Comparison of ENCODE assay signal across 13 cellular contexts in the genomic region with DNA sequence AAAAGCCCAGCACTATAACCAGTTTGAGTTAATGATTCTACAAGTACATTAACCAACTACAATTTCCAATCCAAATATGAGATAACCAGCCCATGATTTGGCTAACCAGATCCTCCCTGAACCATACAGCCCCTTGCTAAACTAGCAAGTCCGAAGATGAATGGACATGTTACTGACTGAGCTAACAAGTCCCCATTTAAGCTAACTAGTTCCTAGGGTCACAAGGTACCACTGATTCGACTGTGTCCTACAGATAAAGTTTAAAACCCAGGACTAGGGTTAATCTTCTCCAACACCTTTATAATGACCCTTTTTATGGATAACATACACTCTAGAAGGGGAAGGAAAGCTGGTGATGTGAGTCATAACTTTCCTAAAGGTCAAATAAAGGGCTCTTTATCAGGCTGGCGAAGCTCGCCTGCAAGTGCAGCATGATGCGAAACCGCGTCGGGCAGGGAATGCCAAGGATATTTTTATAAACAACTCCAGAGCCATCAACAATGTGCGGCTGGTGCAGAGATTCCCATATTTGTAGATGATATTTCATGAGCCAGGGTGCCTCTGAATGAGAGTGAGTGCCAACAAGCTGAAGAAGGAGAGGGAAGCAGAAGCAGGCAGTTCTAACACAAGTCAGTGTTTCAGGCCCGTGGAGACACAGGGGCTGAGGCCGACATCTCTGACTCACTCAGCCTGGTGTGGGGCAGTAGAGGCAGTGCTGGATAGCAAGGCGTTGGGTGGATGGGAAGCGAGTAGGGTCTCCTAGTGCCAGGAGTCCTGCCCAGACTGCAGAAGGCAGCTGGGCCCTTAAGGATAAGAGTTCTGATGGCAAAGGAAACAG.
DNase-seq lines count a peak whose midpoint lies in the region; ATAC-seq and TF ChIP-seq lines count a peak whose summit lies in the region.
"Had no signal": no experiment of that assay in that cellular context is flagged by ENCODE, and none has a peak within 500 bp of the region (broad histone marks: within the 10 kb centered on the region; RNA-seq: fewer than 3 reads in every experiment).

No MANE protein-coding gene starts in this region.

- peak overlapping the region; percentile 11 for H3K4me3 Mint-ChIP-seq in Calu3 (ENCODE audit: low read depth, unreplicated experiment)
- no peak overlapping the region for H3K4me3 Mint-ChIP-seq in activated CD8-positive, alpha-beta T cell treated with anti-CD3 and anti-CD28 coated beads for 36 hours
- H3K4me3 Mint-ChIP-seq: activated CD4-positive, alpha-beta memory T cell treated with anti-CD3 and anti-CD28 coated beads for 36 hours; T-cell had no signal

- intact Hi-C loops in Calu3 (cut with micrococcal nuclease; ENCODE audit: unreplicated experiment) = no loop called here
- intact Hi-C loops in dorsolateral prefrontal cortex (cut with DNase I) = loop anchor here in 1 of 2 donors (10.0 kb wide), 3 partner anchors 207 to 467 kb away; no protein-coding TSS in a partner anchor
- intact Hi-C loops in left lung (cut with DNase I) = no loop called here
- intact Hi-C loops in activated CD8-positive, alpha-beta T cell treated with anti-CD3 and anti-CD28 coated beads for 36 hours (cut with micrococcal nuclease) = loop anchor here (10.0 kb wide), 1 partner anchor 437 kb away; no protein-coding TSS in a partner anchor

- DNase-seq in Calu3 = peak; percentile 51
- peak in 5 of 10 donors; percentile 14 to 59 (median 33) for DNase-seq in dorsolateral prefrontal cortex
- DNase-seq in left lung = peak in 1 of 2 donors; percentile 45
- DNase-seq in SJCRH30 = no peak
- DNase-seq in HAP-1 (ENCODE audit: low spot score in 2 of 2) = no peak
- no peak for DNase-seq in activated CD8-positive, alpha-beta T cell treated with anti-CD3 and anti-CD28 coated beads for 36 hours
- no peak for DNase-seq in activated CD8-positive, alpha-beta memory T cell treated with anti-CD3 and anti-CD28 coated beads, Interleukin-2, amount 50 U/mL, for 48 hours
- DNase-seq: activated CD4-positive, alpha-beta memory T cell treated with anti-CD3 and anti-CD28 coated beads for 36 hours; activated naive CD4-positive, alpha-beta T cell; EL; NCI-H82; T-cell had no signal

- H3K27me3 ChIP-seq in dorsolateral prefrontal cortex = no peaks in the 10 kb centered on the region
- no peaks in the 10 kb centered on the region for H3K27me3 ChIP-seq in left lung
- H3K27me3 ChIP-seq in skeletal muscle tissue (ENCODE audit: control insufficient read depth in 3 of 3, insufficient read depth in 3 of 3, low read length in 3 of 3) = peaks cover 0 to 3% (median 0%) of the 10 kb centered on the region in 3 donors
- no peaks in the 10 kb centered on the region for H3K27me3 ChIP-seq in SJCRH30
- H3K27me3 ChIP-seq in HAP-1 (ENCODE audit: low read depth) = no peaks in the 10 kb centered on the region

- H3K27ac ChIP-seq in dorsolateral prefrontal cortex (peak overlapping the region in 56 of 59 donors; percentile 5 to 86 (median 67)), left lung (no peak overlapping the region), skeletal muscle tissue (ENCODE audit: low read depth, low read length) (peak overlapping the region; percentile 60), SJCRH30 (no peak overlapping the region)

- H3K36me3 ChIP-seq in left lung (no peaks in the 10 kb centered on the region), skeletal muscle tissue (ENCODE audit: control insufficient read depth in 3 of 3, insufficient read depth in 3 of 3, low read length in 3 of 3) (no peaks in the 10 kb centered on the region), SJCRH30 (no peaks in the 10 kb centered on the region), HAP-1 (replicated peaks) (no peaks in the 10 kb centered on the region)

- in situ Hi-C loops in HAP-1 (cut with MboI; ENCODE audit: low sequenced_read_pairs) = no loop called here

- H3K27ac Mint-ChIP-seq in Calu3 (ENCODE audit: unreplicated experiment) = peak overlapping the region; percentile 72
- no peak overlapping the region for H3K27ac Mint-ChIP-seq in activated CD8-positive, alpha-beta T cell treated with anti-CD3 and anti-CD28 coated beads for 36 hours
- H3K27ac Mint-ChIP-seq: activated CD4-positive, alpha-beta memory T cell treated with anti-CD3 and anti-CD28 coated beads for 36 hours; T-cell had no signal

- H3K9me3 Mint-ChIP-seq in Calu3 (ENCODE audit: low read depth, unreplicated experiment) = peaks cover 4% of the 10 kb centered on the region
- H3K9me3 Mint-ChIP-seq in activated CD8-positive, alpha-beta T cell treated with anti-CD3 and anti-CD28 coated beads for 36 hours = no peaks in the 10 kb centered on the region
- H3K9me3 Mint-ChIP-seq: activated CD4-positive, alpha-beta memory T cell treated with anti-CD3 and anti-CD28 coated beads for 36 hours; T-cell had no signal

- no peaks in the 10 kb centered on the region for H3K9me3 ChIP-seq in left lung
- no peaks in the 10 kb centered on the region for H3K9me3 ChIP-seq in skeletal muscle tissue (ENCODE audit: control insufficient read depth in 3 of 3, low read length in 3 of 3)
- no peaks in the 10 kb centered on the region for H3K9me3 ChIP-seq in SJCRH30 (replicated peaks)
- no peaks in the 10 kb centered on the region for H3K9me3 ChIP-seq in HAP-1

- CTCF ChIA-PET in Calu3 (lab: Charles Lee) = interaction anchor here (0.5 to 1.8 kb wide), 10 partner anchors 24 to 915 kb away, joined by 3 to 11 read pairs (median 3); a partner anchor contains a TSS
- CTCF ChIA-PET in activated CD8-positive, alpha-beta T cell treated with anti-CD3 and anti-CD28 coated beads for 36 hours (lab: Charles Lee) = interaction anchor here (0.6 kb wide), 1 partner anchor 1521 kb away, joined by 3 read pairs; no protein-coding TSS in a partner anchor

- BruUV-seq in Calu3 (replicated peaks; lab: Mats Ljungman, UMichigan) = no TSS peak

- no peak for TF ChIP-seq CTCF in Calu3 (IDR thresholded peaks at IDR 0.05; ENCODE audit: unreplicated experiment)
- peak in 1 of 56 donors; percentile 13 for TF ChIP-seq CTCF in dorsolateral prefrontal cortex (IDR thresholded peaks at IDR 0.05 in 54 of 56, conservative IDR thresholded peaks at IDR 0.05 in 2 of 56; ENCODE audit: low read depth in 1 of 56, partially characterized antibody in 56 of 56)
- no peak for TF ChIP-seq CTCF in left lung (IDR thresholded peaks at IDR 0.05)
- TF ChIP-seq CTCF in activated CD8-positive, alpha-beta T cell treated with anti-CD3 and anti-CD28 coated beads for 36 hours (IDR thresholded peaks at IDR 0.05) = no peak

- peak overlapping the region in 1 of 3 donors; percentile 60 for H3K9ac ChIP-seq in skeletal muscle tissue (ENCODE audit: low read depth in 1 of 3, low read length in 3 of 3)

- H3K4me3 ChIP-seq in dorsolateral prefrontal cortex (peak overlapping the region in 3 of 59 donors; percentile 15 to 35 (median 17)), left lung (no peak overlapping the region), skeletal muscle tissue (ENCODE audit: low read length in 3 of 3) (peak overlapping the region in 1 of 3 donors; percentile 36), SJCRH30 (no peak overlapping the region), HAP-1 (no peak overlapping the region)

- peak; percentile 61 for ATAC-seq in left lung
- no peak for ATAC-seq in activated CD8-positive, alpha-beta T cell treated with anti-CD3 and anti-CD28 coated beads for 36 hours
- ATAC-seq: T-cell had no signal

- H3K4me1 Mint-ChIP-seq in Calu3 (ENCODE audit: low read depth, unreplicated experiment) = peaks cover 89% of the 10 kb centered on the region
- no peaks in the 10 kb centered on the region for H3K4me1 Mint-ChIP-seq in activated CD8-positive, alpha-beta T cell treated with anti-CD3 and anti-CD28 coated beads for 36 hours (ENCODE audit: low read depth)
- H3K4me1 Mint-ChIP-seq: T-cell had no signal

- no peaks in the 10 kb centered on the region for H3K36me3 Mint-ChIP-seq in Calu3 (ENCODE audit: insufficient read depth, unreplicated experiment)
- H3K36me3 Mint-ChIP-seq in activated CD8-positive, alpha-beta T cell treated with anti-CD3 and anti-CD28 coated beads for 36 hours (ENCODE audit: low read depth) = no peaks in the 10 kb centered on the region
- H3K36me3 Mint-ChIP-seq: activated CD4-positive, alpha-beta memory T cell treated with anti-CD3 and anti-CD28 coated beads for 36 hours; T-cell had no signal

- H3K4me1 ChIP-seq in left lung (no peaks in the 10 kb centered on the region), skeletal muscle tissue (ENCODE audit: control insufficient read depth in 3 of 3, insufficient read depth in 3 of 3, low read length in 3 of 3) (peaks cover 8 to 15% (median 12%) of the 10 kb centered on the region in 3 donors), SJCRH30 (no peaks in the 10 kb centered on the region), HAP-1 (no peaks in the 10 kb centered on the region)

- no peaks in the 10 kb centered on the region for H3K27me3 Mint-ChIP-seq in Calu3 (ENCODE audit: unreplicated experiment)
- no peaks in the 10 kb centered on the region for H3K27me3 Mint-ChIP-seq in activated CD8-positive, alpha-beta T cell treated with anti-CD3 and anti-CD28 coated beads for 36 hours
- H3K27me3 Mint-ChIP-seq: activated CD4-positive, alpha-beta memory T cell treated with anti-CD3 and anti-CD28 coated beads for 36 hours had no signal

- POLR2A ChIA-PET in activated CD8-positive, alpha-beta T cell treated with anti-CD3 and anti-CD28 coated beads for 36 hours (lab: Charles Lee) = no interaction called here

Comparison
In these comparisons a context has a peak if more than half of its experiments do, and no peak if none do; other contexts are left out.
1. H3K27ac ChIP-seq: peak in dorsolateral prefrontal cortex (56 of 59) and skeletal muscle tissue (single experiment); none in left lung (0 of 2) and SJCRH30 (single experiment).